Comparison of ENCODE assay signal across 8 cellular contexts in genomic region chr5:39599721-39600431, GRCh38.
DNase-seq lines count a peak whose midpoint lies in the region; ATAC-seq and TF ChIP-seq lines count a peak whose summit lies in the region.

No MANE protein-coding gene starts in this region.

- ATAC-seq in HG03095 (IDR thresholded peaks at IDR 0.05; ENCODE audit: unreplicated experiment) (no peak), HG02884 (IDR thresholded peaks at IDR 0.05; ENCODE audit: unreplicated experiment) (no peak)

- H3K4me3 ChIP-seq in prostate gland = no peak overlapping the region

- no peaks in the 10 kb centered on the region for H3K4me1 ChIP-seq in prostate gland (replicated peaks)

- peak in 3 of 4 experiments; percentile 38 to 47 (median 44) for TF ChIP-seq CTCF in prostate gland (IDR thresholded peaks at IDR 0.05)

- no peak for TF ChIP-seq POLR2A in prostate gland (IDR thresholded peaks at IDR 0.05)

- H3K27ac ChIP-seq in prostate gland = no peak overlapping the region

- intact Hi-C loops in prostate gland (cut with DNase I) = no loop called here

- 34% methylated on average over 5 of the region's 5 CpGs for WGBS in prostate gland

- no peaks in the 10 kb centered on the region for H3K36me3 ChIP-seq in prostate gland

- H3K27me3 ChIP-seq in prostate gland (replicated peaks; ENCODE audit: insufficient read depth) = no peaks in the 10 kb centered on the region

- DNase-seq in GM04504 (ENCODE audit: low read depth) (peak; percentile 7), NCI-H2196 (lab: John Stamatoyannopoulos, UW; ENCODE audit: unreplicated experiment) (peak; percentile 27), dermis blood vessel endothelial cell (peak; percentile 40), prostate gland (ENCODE audit: low spot score) (no peak), midbrain (lab: John Stamatoyannopoulos, UW) (no peak), DMS114 treated with DMSO at 0.1 percent for 48 hours (lab: John Stamatoyannopoulos, UW; ENCODE audit: unreplicated experiment) (no peak)

- H3K9me3 ChIP-seq in prostate gland = no peaks in the 10 kb centered on the region

Comparison
In these comparisons a context has a peak if more than half of its experiments do, and no peak if none do; other contexts are left out.
1. DNase-seq: peak in GM04504 (single experiment), NCI-H2196 (single experiment) and dermis blood vessel endothelial cell (single experiment); none in prostate gland (single experiment), midbrain (single experiment) and DMS114 treated with DMSO at 0.1 percent for 48 hours (single experiment).